ENCODE assay signal across 21 cellular contexts in the genomic region with DNA sequence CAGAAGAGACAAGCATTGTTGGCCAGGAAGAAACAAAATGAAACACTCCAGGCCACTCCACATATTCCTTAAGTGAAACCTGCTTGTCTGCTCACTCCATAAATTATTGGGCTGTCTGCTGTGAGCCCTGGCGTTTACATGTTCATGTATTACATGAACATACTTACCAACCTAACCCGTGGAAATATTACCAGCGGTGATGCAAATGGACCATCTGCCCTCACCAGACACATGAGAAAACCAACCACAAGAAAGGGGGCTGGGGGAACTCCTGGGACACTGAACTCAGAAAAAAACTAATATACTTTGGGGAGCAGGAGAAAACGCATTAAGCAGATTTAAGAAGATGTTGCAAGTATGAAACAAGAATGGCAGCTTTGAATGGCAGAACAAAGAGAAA.
A peak's percentile ranks its signal among the peaks of the same experiment; 100 is the strongest.
DNase-seq lines count a peak whose midpoint lies in the region; ATAC-seq and TF ChIP-seq lines count a peak whose summit lies in the region.
"Had no signal": no experiment of that assay in that cellular context is flagged by ENCODE, and none has a peak within 500 bp of the region (broad histone marks: within the 10 kb centered on the region; RNA-seq: fewer than 3 reads in every experiment).

No MANE protein-coding gene starts in this region.

- no peaks in the 10 kb centered on the region for H3K27me3 Mint-ChIP-seq in activated CD4-positive, alpha-beta T cell treated with anti-CD3 and anti-CD28 coated beads, Interleukin-2, amount 10 ng/mL, durations not matched to agents 24 days and 14 days
- no peaks in the 10 kb centered on the region for H3K27me3 Mint-ChIP-seq in activated CD8-positive, alpha-beta T cell treated with anti-CD3 and anti-CD28 coated beads, Interleukin-2, amount 10 ng/mL, durations not matched to agents 7 days and 5 days (ENCODE audit: low read depth)
- H3K27me3 Mint-ChIP-seq: CD4-positive, alpha-beta T cell had no signal

- H3K4me3 ChIP-seq in Peyer's patch (no peak overlapping the region), stomach (no peak overlapping the region)

- POLR2A ChIA-PET in activated CD8-positive, alpha-beta T cell treated with anti-CD3 and anti-CD28 coated beads, Interleukin-2, amount 10 ng/mL, durations not matched to agents 7 days and 5 days (lab: Charles Lee) = no interaction called here

- no peak for TF ChIP-seq EP300 in stomach (IDR thresholded peaks at IDR 0.05)

- no peak for TF ChIP-seq CTCF in Peyer's patch (IDR thresholded peaks at IDR 0.05)
- no peak for TF ChIP-seq CTCF in foreskin keratinocyte (conservative IDR thresholded peaks at IDR 0.05)
- TF ChIP-seq CTCF in stomach (IDR thresholded peaks at IDR 0.05) = no peak

- H3K27ac ChIP-seq in Peyer's patch (peak overlapping the region in 3 of 4 donors; percentile 56 to 89 (median 86)), foreskin keratinocyte (peak overlapping the region; percentile 99), stomach (peak overlapping the region in 3 of 5 donors; percentile 64 to 85 (median 77))
- H3K27ac ChIP-seq: 22Rv1 had no signal

- no peak overlapping the region for H3K4me3 Mint-ChIP-seq in activated CD4-positive, alpha-beta T cell treated with anti-CD3 and anti-CD28 coated beads, Interleukin-2, amount 10 ng/mL, durations not matched to agents 24 days and 14 days
- H3K4me3 Mint-ChIP-seq in activated CD8-positive, alpha-beta T cell treated with anti-CD3 and anti-CD28 coated beads, Interleukin-2, amount 10 ng/mL, durations not matched to agents 7 days and 5 days = no peak overlapping the region
- H3K4me3 Mint-ChIP-seq: CD4-positive, alpha-beta T cell had no signal

- peak; percentile 11 for DNase-seq in activated CD4-positive, alpha-beta T cell treated with anti-CD3 and anti-CD28 coated beads, Interleukin-2, amount 10 ng/mL, durations not matched to agents 24 days and 14 days
- no peak for DNase-seq in activated CD4-positive, alpha-beta T cell treated with anti-CD3 and anti-CD28 coated beads for 48 hours
- no peak for DNase-seq in Peyer's patch
- no peak for DNase-seq in foreskin keratinocyte
- no peak for DNase-seq in stomach
- DNase-seq in NCI-H1694 (lab: John Stamatoyannopoulos, UW) = no peak
- no peak for DNase-seq in activated CD8-positive, alpha-beta T cell treated with anti-CD3 and anti-CD28 coated beads, Interleukin-2, amount 10 ng/mL, durations not matched to agents 7 days and 5 days
- DNase-seq: BE2C; CD4-positive, alpha-beta T cell; DND-41; GDM1; H7; MV-4-11; NCI-H1417; NCI-H1930; NCI-H2171; NCI-H774; SHP77; SK-N-SH had no signal

- no peaks in the 10 kb centered on the region for H3K36me3 Mint-ChIP-seq in activated CD4-positive, alpha-beta T cell treated with anti-CD3 and anti-CD28 coated beads, Interleukin-2, amount 10 ng/mL, durations not matched to agents 24 days and 14 days (ENCODE audit: low read depth)
- H3K36me3 Mint-ChIP-seq in activated CD8-positive, alpha-beta T cell treated with anti-CD3 and anti-CD28 coated beads, Interleukin-2, amount 10 ng/mL, durations not matched to agents 7 days and 5 days (ENCODE audit: low read depth) = no peaks in the 10 kb centered on the region

- intact Hi-C loops in activated CD4-positive, alpha-beta T cell treated with anti-CD3 and anti-CD28 coated beads, Interleukin-2, amount 10 ng/mL, durations not matched to agents 24 days and 14 days (cut with micrococcal nuclease) = no loop called here
- intact Hi-C loops in stomach (cut with DNase I; ENCODE audit: low total_unique reads) = no loop called here

- TF ChIP-seq POLR2A in Peyer's patch (IDR thresholded peaks at IDR 0.05) (no peak), stomach (IDR thresholded peaks at IDR 0.05) (no peak)

- no peaks in the 10 kb centered on the region for H3K36me3 ChIP-seq in Peyer's patch
- H3K36me3 ChIP-seq in stomach = no peaks in the 10 kb centered on the region
- H3K36me3 ChIP-seq: BE2C had no signal

- CTCF ChIA-PET in activated CD8-positive, alpha-beta T cell treated with anti-CD3 and anti-CD28 coated beads, Interleukin-2, amount 10 ng/mL, durations not matched to agents 7 days and 5 days (lab: Charles Lee) = no interaction called here

- ATAC-seq in foreskin keratinocyte (no peak), HG03045 (IDR thresholded peaks at IDR 0.05; ENCODE audit: unreplicated experiment) (no peak)
- no peak for ATAC-seq in activated CD8-positive, alpha-beta T cell treated with anti-CD3 and anti-CD28 coated beads, Interleukin-2, amount 10 ng/mL, durations not matched to agents 7 days and 5 days

- 85 to 93% (median 89%) methylated on average over 4 of the region's 4 CpGs for WGBS in stomach, 5 donors

- H3K4me1 Mint-ChIP-seq in activated CD4-positive, alpha-beta T cell treated with anti-CD3 and anti-CD28 coated beads, Interleukin-2, amount 10 ng/mL, durations not matched to agents 24 days and 14 days = no peaks in the 10 kb centered on the region
- no peaks in the 10 kb centered on the region for H3K4me1 Mint-ChIP-seq in activated CD8-positive, alpha-beta T cell treated with anti-CD3 and anti-CD28 coated beads, Interleukin-2, amount 10 ng/mL, durations not matched to agents 7 days and 5 days (ENCODE audit: low read depth)

- H3K27me3 ChIP-seq in Peyer's patch (no peaks in the 10 kb centered on the region), foreskin keratinocyte (no peaks in the 10 kb centered on the region), stomach (no peaks in the 10 kb centered on the region)
- H3K27me3 ChIP-seq: BE2C had no signal

- no peaks in the 10 kb centered on the region for H3K9me3 ChIP-seq in Peyer's patch
- peaks cover 0 to 12% (median 8%) of the 10 kb centered on the region in 4 donors for H3K9me3 ChIP-seq in stomach
- H3K9me3 ChIP-seq: BE2C, SK-N-SH had no signal

- H3K9me3 Mint-ChIP-seq in activated CD4-positive, alpha-beta T cell treated with anti-CD3 and anti-CD28 coated beads, Interleukin-2, amount 10 ng/mL, durations not matched to agents 24 days and 14 days = peaks cover 9% of the 10 kb centered on the region
- H3K9me3 Mint-ChIP-seq in activated CD8-positive, alpha-beta T cell treated with anti-CD3 and anti-CD28 coated beads, Interleukin-2, amount 10 ng/mL, durations not matched to agents 7 days and 5 days (ENCODE audit: insufficient read depth) = no peaks in the 10 kb centered on the region

- H3K27ac Mint-ChIP-seq in activated CD4-positive, alpha-beta T cell treated with anti-CD3 and anti-CD28 coated beads, Interleukin-2, amount 10 ng/mL, durations not matched to agents 24 days and 14 days = no peak overlapping the region
- H3K27ac Mint-ChIP-seq in activated CD8-positive, alpha-beta T cell treated with anti-CD3 and anti-CD28 coated beads, Interleukin-2, amount 10 ng/mL, durations not matched to agents 7 days and 5 days = no peak overlapping the region
- H3K27ac Mint-ChIP-seq: CD4-positive, alpha-beta T cell had no signal

- H3K4me1 ChIP-seq in Peyer's patch (peaks cover 0 to 7% (median 0%) of the 10 kb centered on the region in 4 donors), foreskin keratinocyte (peaks cover 32% of the 10 kb centered on the region), stomach (no peaks in the 10 kb centered on the region)
- H3K4me1 ChIP-seq: BE2C had no signal
